ENCODE assay signal across 8 cellular contexts in genomic region chr1:23555225-23555801, GRCh38. TPM values are rescaled to one million over a fixed set of nuclear protein-coding genes. Genes with fewer than 3 reads are reported as not detected.
DNase-seq lines count a peak whose midpoint lies in the region; ATAC-seq and TF ChIP-seq lines count a peak whose summit lies in the region.

No MANE protein-coding gene starts in this region.

- TF ChIP-seq CTCF in BJ (IDR thresholded peaks at IDR 0.05; ENCODE audit: insufficient read depth, low read depth, low read length) (peak; percentile 12; the same call in 1 of the 2 replicates), HFF-Myc (IDR thresholded peaks at IDR 0.05; ENCODE audit: low read depth, low read length, missing control alignments) (no peak)

- H3K27me3 ChIP-seq in BJ (ENCODE audit: control insufficient read depth, insufficient read depth, low read length) = no peaks in the 10 kb centered on the region
- peaks cover 5% of the 10 kb centered on the region for H3K27me3 ChIP-seq in iPS-18a (ENCODE audit: control insufficient read depth, insufficient read depth, low read length)

- peaks cover 18% of the 10 kb centered on the region for H3K27me3 Mint-ChIP-seq in activated T-helper 2 cell treated with anti-CD3 and anti-CD28 coated beads, Interferon-gamma antibody, Interleukin-2, Interleukin-4, amounts not matched to agents 10 μg/mL and 5 μg/mL and 100 μg/mL, durations not matched to agents 14 hours and 24 hours and 36 hours (ENCODE audit: low read depth)
- no peaks in the 10 kb centered on the region for H3K27me3 Mint-ChIP-seq in stimulated activated naive CD8-positive, alpha-beta T cell treated with anti-CD3 and anti-CD28 coated beads, Interleukin-15, amount 100 ng/mL, for 72 hours

- intact Hi-C loops in activated T-helper 2 cell treated with anti-CD3 and anti-CD28 coated beads, Interferon-gamma antibody, Interleukin-2, Interleukin-4, amounts not matched to agents 10 μg/mL and 5 μg/mL and 100 μg/mL, durations not matched to agents 14 hours and 24 hours and 36 hours (cut with micrococcal nuclease) = no loop called here

- H3K36me3 ChIP-seq in BJ (ENCODE audit: control insufficient read depth, insufficient read depth, low read length) = no peaks in the 10 kb centered on the region
- peaks cover 7% of the 10 kb centered on the region for H3K36me3 ChIP-seq in iPS-18a (ENCODE audit: control insufficient read depth, low read depth, low read length)

- peaks cover 44% of the 10 kb centered on the region for H3K4me1 ChIP-seq in iPS-18a (ENCODE audit: control insufficient read depth, low read depth, low read length)

- peak overlapping the region; percentile 80 for H3K4me3 Mint-ChIP-seq in activated T-helper 2 cell treated with anti-CD3 and anti-CD28 coated beads, Interferon-gamma antibody, Interleukin-2, Interleukin-4, amounts not matched to agents 10 μg/mL and 5 μg/mL and 100 μg/mL, durations not matched to agents 14 hours and 24 hours and 36 hours (ENCODE audit: low read depth)
- H3K4me3 Mint-ChIP-seq in stimulated activated naive CD8-positive, alpha-beta T cell treated with anti-CD3 and anti-CD28 coated beads, Interleukin-15, amount 100 ng/mL, for 72 hours = peak overlapping the region; percentile 87 to 97

- peak; percentile 20 for ATAC-seq in stimulated activated naive CD8-positive, alpha-beta T cell treated with anti-CD3 and anti-CD28 coated beads, Interleukin-15, amount 100 ng/mL, for 72 hours
- no peak for ATAC-seq in HG02642 (IDR thresholded peaks at IDR 0.05; ENCODE audit: poor library complexity, unreplicated experiment)

- DNase-seq in BJ (ENCODE audit: low read depth) (no peak), HFF-Myc (ENCODE audit: extremely low read depth, low read depth) (no peak), cerebellar cortex (ENCODE audit: low spot score) (no peak), cerebellar nuclear complex (lab: John Stamatoyannopoulos, UW) (no peak)
- no peak for DNase-seq in activated T-helper 2 cell treated with anti-CD3 and anti-CD28 coated beads, Interferon-gamma antibody, Interleukin-2, Interleukin-4, amounts not matched to agents 10 μg/mL and 5 μg/mL and 100 μg/mL, durations not matched to agents 14 hours and 24 hours and 36 hours (ENCODE audit: low spot score)
- DNase-seq in stimulated activated naive CD8-positive, alpha-beta T cell treated with anti-CD3 and anti-CD28 coated beads, Interleukin-15, amount 100 ng/mL, for 72 hours = no peak

- CTCF ChIA-PET in BJ (lab: Yijun Ruan, JAX) = interaction anchor here (0.7 to 23.8 kb wide), 6 partner anchors 10 to 80 kb away, joined by 3 to 644 read pairs (median 6); no protein-coding TSS in a partner anchor

- peak overlapping the region; percentile 35 for H3K4me3 ChIP-seq in BJ (ENCODE audit: low read depth, low read length)
- H3K4me3 ChIP-seq in HFF-Myc (replicated peaks; ENCODE audit: low read depth, low read length) = peak overlapping the region; percentile 32
- H3K4me3 ChIP-seq in iPS-18a (ENCODE audit: low read length) = peak overlapping the region; percentile 95

- no peaks in the 10 kb centered on the region for H3K9me3 Mint-ChIP-seq in activated T-helper 2 cell treated with anti-CD3 and anti-CD28 coated beads, Interferon-gamma antibody, Interleukin-2, Interleukin-4, amounts not matched to agents 10 μg/mL and 5 μg/mL and 100 μg/mL, durations not matched to agents 14 hours and 24 hours and 36 hours
- no peaks in the 10 kb centered on the region for H3K9me3 Mint-ChIP-seq in stimulated activated naive CD8-positive, alpha-beta T cell treated with anti-CD3 and anti-CD28 coated beads, Interleukin-15, amount 100 ng/mL, for 72 hours

- peaks cover 14% of the 10 kb centered on the region for H3K36me3 Mint-ChIP-seq in activated T-helper 2 cell treated with anti-CD3 and anti-CD28 coated beads, Interferon-gamma antibody, Interleukin-2, Interleukin-4, amounts not matched to agents 10 μg/mL and 5 μg/mL and 100 μg/mL, durations not matched to agents 14 hours and 24 hours and 36 hours (ENCODE audit: low read depth)

- peak overlapping the region; percentile 68 for H3K27ac ChIP-seq in iPS-18a (ENCODE audit: low read length)

- peak overlapping the region; percentile 72 for H3K9ac ChIP-seq in iPS-18a (ENCODE audit: low read length)

- POLR2A ChIA-PET in BJ (lab: Charles Lee) = interaction anchor here (0.6 to 1.4 kb wide), 3 partner anchors 27 to 82 kb away, joined by 3 to 6 read pairs (median 5); no protein-coding TSS in a partner anchor

- H3K27ac Mint-ChIP-seq in activated T-helper 2 cell treated with anti-CD3 and anti-CD28 coated beads, Interferon-gamma antibody, Interleukin-2, Interleukin-4, amounts not matched to agents 10 μg/mL and 5 μg/mL and 100 μg/mL, durations not matched to agents 14 hours and 24 hours and 36 hours = peak overlapping the region; percentile 49
- peak overlapping the region; percentile 55 to 87 for H3K27ac Mint-ChIP-seq in stimulated activated naive CD8-positive, alpha-beta T cell treated with anti-CD3 and anti-CD28 coated beads, Interleukin-15, amount 100 ng/mL, for 72 hours

- peaks cover 56% of the 10 kb centered on the region for H3K4me1 Mint-ChIP-seq in activated T-helper 2 cell treated with anti-CD3 and anti-CD28 coated beads, Interferon-gamma antibody, Interleukin-2, Interleukin-4, amounts not matched to agents 10 μg/mL and 5 μg/mL and 100 μg/mL, durations not matched to agents 14 hours and 24 hours and 36 hours (ENCODE audit: low read depth)
- peaks cover 74% of the 10 kb centered on the region for H3K4me1 Mint-ChIP-seq in stimulated activated naive CD8-positive, alpha-beta T cell treated with anti-CD3 and anti-CD28 coated beads, Interleukin-15, amount 100 ng/mL, for 72 hours

- H3K9me3 ChIP-seq in iPS-18a (ENCODE audit: control insufficient read depth, low read depth, low read length) = no peaks in the 10 kb centered on the region

RNA-seq across cellular contexts. Expression of gene ID3, which starts 4.0 kb away (rescaled TPM):
- polyA plus RNA-seq in BJ (2011; rRNA removed) = 230 and 379 TPM in 2 replicates
- polyA minus RNA-seq in BJ (2011; rRNA and poly(A)+ RNA removed) = 249 and 251 TPM in 2 replicates
- 24.7 and 26.9 TPM in 2 replicates for total RNA-seq in activated T-helper 2 cell treated with anti-CD3 and anti-CD28 coated beads, Interferon-gamma antibody, Interleukin-2, Interleukin-4, amounts not matched to agents 10 μg/mL and 5 μg/mL and 100 μg/mL, durations not matched to agents 14 hours and 24 hours and 36 hours

RNA-seq across cellular contexts. Expression of gene E2F2, which starts 24.3 kb away (rescaled TPM):
- polyA plus RNA-seq in BJ (2011; rRNA removed) = 0.11 TPM in 2 replicates
- polyA minus RNA-seq in BJ (2011; rRNA and poly(A)+ RNA removed) = 0.24 and 0.67 TPM in 2 replicates
- total RNA-seq in activated T-helper 2 cell treated with anti-CD3 and anti-CD28 coated beads, Interferon-gamma antibody, Interleukin-2, Interleukin-4, amounts not matched to agents 10 μg/mL and 5 μg/mL and 100 μg/mL, durations not matched to agents 14 hours and 24 hours and 36 hours = 17.2 and 18.6 TPM in 2 replicates

Comparison
In these comparisons a context has a peak if more than half of its experiments do, and no peak if none do; other contexts are left out.
1. H3K4me3 ChIP-seq: peak in every context shown above with its lines; median percentile 95 in iPS-18a; 35 in BJ; 32 in HFF-Myc.